Comparison of ENCODE assay signal across 10 cellular contexts in genomic region chr14:39807271-39807670, GRCh38.
"Had no signal": no experiment of that assay in that cellular context is flagged by ENCODE, and none has a peak within 500 bp of the region (broad histone marks: within the 10 kb centered on the region; RNA-seq: fewer than 3 reads in every experiment).

No MANE protein-coding gene starts in this region.

- H3K4me3 ChIP-seq: GM23248, HAP-1, K562 had no signal

- H3K36me3 ChIP-seq: HAP-1 had no signal

- H2AFZ ChIP-seq: GM23248 had no signal

- H3K9ac ChIP-seq: GM23248 had no signal

- H3K4me1 ChIP-seq: HAP-1 had no signal

- H3K27ac ChIP-seq: GM23248 had no signal

- FAIRE-seq: K562 had no signal

- ATAC-seq: HCT116, K562 had no signal

- H3K9me3 ChIP-seq: HAP-1 had no signal

- DNase-seq: GM23248, GOT3, H7, HFFc6, IMR-90, Kasumi-1, KG1 had no signal
